8 cellular contexts compared by ENCODE assay signal in the genomic region with DNA sequence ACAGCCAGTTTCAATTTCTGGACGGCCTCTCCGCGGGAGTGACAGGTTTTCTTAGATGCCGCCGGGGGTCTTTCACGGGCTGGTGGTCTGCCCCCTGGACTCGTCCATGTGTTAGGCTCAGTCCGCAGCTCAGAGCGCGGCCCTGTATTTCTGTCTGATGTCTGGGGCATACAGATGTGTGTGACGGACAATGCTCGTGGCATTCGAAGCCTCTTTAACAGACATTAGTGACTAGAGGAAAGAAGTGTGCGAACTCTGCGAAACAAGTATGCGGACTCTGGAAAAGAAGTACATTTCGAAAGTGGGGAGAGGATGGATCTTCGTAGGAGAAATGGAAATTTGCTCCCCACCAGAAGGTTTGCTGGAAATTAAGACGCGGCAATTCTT. TPM values are rescaled to one million over a fixed set of nuclear protein-coding genes. Genes with fewer than 3 reads are reported as not detected.
DNase-seq lines count a peak whose midpoint lies in the region; ATAC-seq and TF ChIP-seq lines count a peak whose summit lies in the region.

No MANE protein-coding gene starts in this region.

- no peaks in the 10 kb centered on the region for H3K9me3 Mint-ChIP-seq in stimulated activated effector memory CD8-positive, alpha-beta T cell treated with anti-CD3 and anti-CD28 coated beads, Interleukin-12 subunit alpha, Interleukin-12 subunit beta, amount 100 ng/mL, for 72 hours

- TF ChIP-seq POLR2A in adrenal gland (IDR thresholded peaks at IDR 0.05) = no peak

- intact Hi-C loops in adrenal gland (cut with DNase I) = no loop called here

- H3K9me3 ChIP-seq in adrenal gland (replicated peaks in 1 of 3) (no peaks in the 10 kb centered on the region), iPS DF 6.9 (ENCODE audit: control insufficient read depth, insufficient read depth, low read length) (no peaks in the 10 kb centered on the region)

- no peak for ATAC-seq in stimulated activated effector memory CD8-positive, alpha-beta T cell treated with anti-CD3 and anti-CD28 coated beads, Interleukin-12 subunit alpha, Interleukin-12 subunit beta, amount 100 ng/mL, for 72 hours
- ATAC-seq in GM21526 (IDR thresholded peaks at IDR 0.05; ENCODE audit: low FRiP score, unreplicated experiment) (no peak), HG02588 (IDR thresholded peaks at IDR 0.05; ENCODE audit: unreplicated experiment) (no peak)

- TF ChIP-seq CTCF in HFF-Myc (IDR thresholded peaks at IDR 0.05; ENCODE audit: low read depth, low read length, missing control alignments) (no peak), adrenal gland (IDR thresholded peaks at IDR 0.05) (no peak)

- no peaks in the 10 kb centered on the region for H3K27me3 ChIP-seq in adrenal gland
- H3K27me3 ChIP-seq in iPS DF 6.9 (ENCODE audit: control insufficient read depth, insufficient read depth, low read length) = no peaks in the 10 kb centered on the region

- 0 to 2% (median 1%) methylated on average over 18 to 20 of the region's 20 CpGs for WGBS in adrenal gland, 4 donors
- WGBS in iPS DF 6.9 (ENCODE audit: insufficient coverage, insufficient read length) = no CpG with 5 or more reads among the region's 20 CpGs

- DNase-seq in AG08395 (ENCODE audit: low spot score) (peak; percentile 28), HFF-Myc (ENCODE audit: extremely low read depth, low read depth) (no peak), adrenal gland (peak in 6 of 7 donors; percentile 27 to 67 (median 34)), iPS DF 6.9 (ENCODE audit: low read depth, low spot score) (no peak), dedifferentiated amniotic fluid mesenchymal stem cell (ENCODE audit: extremely low spot score) (no peak)
- DNase-seq in stimulated activated effector memory CD8-positive, alpha-beta T cell treated with anti-CD3 and anti-CD28 coated beads, Interleukin-12 subunit alpha, Interleukin-12 subunit beta, amount 100 ng/mL, for 72 hours (ENCODE audit: low spot score in 2 of 2) = no peak

- peaks cover 5 to 15% of the 10 kb centered on the region in 2 donors for H3K4me1 ChIP-seq in adrenal gland (replicated peaks in 1 of 2)
- H3K4me1 ChIP-seq in iPS DF 6.9 (ENCODE audit: control insufficient read depth, insufficient read depth, low read length) = no peaks in the 10 kb centered on the region

- H3K36me3 Mint-ChIP-seq in stimulated activated effector memory CD8-positive, alpha-beta T cell treated with anti-CD3 and anti-CD28 coated beads, Interleukin-12 subunit alpha, Interleukin-12 subunit beta, amount 100 ng/mL, for 72 hours = peaks cover 5% of the 10 kb centered on the region

- H3K4me3 ChIP-seq in HFF-Myc (replicated peaks; ENCODE audit: low read depth, low read length) (peak overlapping the region; percentile 66), adrenal gland (peak overlapping the region; percentile 46 to 88 (median 58)), iPS DF 6.9 (ENCODE audit: low read length) (peak overlapping the region; percentile 65; the same call in 1 of the 2 replicates)

- no peaks in the 10 kb centered on the region for H3K36me3 ChIP-seq in adrenal gland (replicated peaks in 1 of 2)
- no peaks in the 10 kb centered on the region for H3K36me3 ChIP-seq in iPS DF 6.9 (ENCODE audit: control insufficient read depth, insufficient read depth, low read length)

- H3K4me3 Mint-ChIP-seq in stimulated activated effector memory CD8-positive, alpha-beta T cell treated with anti-CD3 and anti-CD28 coated beads, Interleukin-12 subunit alpha, Interleukin-12 subunit beta, amount 100 ng/mL, for 72 hours = peak overlapping the region; percentile 98

- peak overlapping the region; percentile 31 to 95 (median 60) for H3K27ac ChIP-seq in adrenal gland
- no peak overlapping the region for H3K27ac ChIP-seq in iPS DF 6.9 (ENCODE audit: low read length)

- peaks cover 30% of the 10 kb centered on the region for H3K4me1 Mint-ChIP-seq in stimulated activated effector memory CD8-positive, alpha-beta T cell treated with anti-CD3 and anti-CD28 coated beads, Interleukin-12 subunit alpha, Interleukin-12 subunit beta, amount 100 ng/mL, for 72 hours

- H3K27ac Mint-ChIP-seq in stimulated activated effector memory CD8-positive, alpha-beta T cell treated with anti-CD3 and anti-CD28 coated beads, Interleukin-12 subunit alpha, Interleukin-12 subunit beta, amount 100 ng/mL, for 72 hours = peak overlapping the region; percentile 93

RNA-seq across cellular contexts. Expression of a gene that starts 0.8 kb away (rescaled TPM):
- total RNA-seq in adrenal gland = 10 to 100 TPM; 25.0 to 86.2 (median 54.0) TPM
- polyA plus RNA-seq in adrenal gland = 10 to 100 TPM; 33.8 to 55.6 (median 43.5) TPM

Comparison
In these comparisons a context has a peak if more than half of its experiments do, and no peak if none do; other contexts are left out.
1. DNase-seq: peak in AG08395 (single experiment) and adrenal gland (6 of 7); none in HFF-Myc (single experiment), iPS DF 6.9 (single experiment), stimulated activated effector memory CD8-positive, alpha-beta T cell treated with anti-CD3 and anti-CD28 coated beads, Interleukin-12 subunit alpha, Interleukin-12 subunit beta, amount 100 ng/mL, for 72 hours (0 of 2) and dedifferentiated amniotic fluid mesenchymal stem cell (single experiment).
2. Peak in every context shown above with its lines, with median percentiles within 50 percentile points of each other: H3K4me3 ChIP-seq.